Comparison of ENCODE assay signal across 20 cellular contexts in the genomic region with DNA sequence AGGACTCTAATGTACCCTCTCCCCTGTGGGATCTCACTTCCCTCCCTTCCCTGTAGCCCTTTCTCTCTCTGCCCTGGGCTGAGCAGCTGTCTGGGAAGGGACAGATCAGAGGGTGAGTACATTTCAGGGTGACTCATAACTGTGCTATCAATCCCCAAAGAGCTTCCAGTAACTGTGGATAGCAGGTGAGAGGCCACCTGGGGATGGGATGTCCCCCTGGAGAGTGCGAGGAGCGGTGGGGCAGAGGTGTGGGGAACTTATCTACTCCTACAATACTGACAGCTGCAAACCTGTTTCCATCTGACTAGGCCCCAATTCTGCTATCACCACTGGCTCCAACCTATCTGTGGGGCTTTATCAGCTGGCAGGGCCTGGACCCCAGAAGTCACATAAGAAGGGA. TPM values are rescaled to one million over a fixed set of nuclear protein-coding genes. Genes with fewer than 3 reads are reported as not detected.
A peak's percentile ranks its signal among the peaks of the same experiment; 100 is the strongest.
DNase-seq lines count a peak whose midpoint lies in the region; ATAC-seq lines count a peak whose summit lies in the region.
"Had no signal": no experiment of that assay in that cellular context is flagged by ENCODE, and none has a peak within 500 bp of the region (broad histone marks: within the 10 kb centered on the region; RNA-seq: fewer than 3 reads in every experiment).

No MANE protein-coding gene starts in this region.

- peak overlapping the region; percentile 28 for H3K27ac Mint-ChIP-seq in stimulated activated naive CD8-positive, alpha-beta T cell treated with anti-CD3 and anti-CD28 coated beads, Interleukin-15, Interleukin-2, amounts not matched to agents 100 ng/mL and 50 ng/mL, for 24 hours
- H3K27ac Mint-ChIP-seq in stimulated activated naive CD8-positive, alpha-beta T cell treated with anti-CD3 and anti-CD28 coated beads, Interleukin-15, amount 100 ng/mL, for 72 hours: peak overlapping the region in 1 of 2 donors; percentile 61
- peak overlapping the region; percentile 33 for H3K27ac Mint-ChIP-seq in activated T-helper 2 cell treated with anti-CD3 and anti-CD28 coated beads, Interferon-gamma antibody, Interleukin-2, Interleukin-4, amounts not matched to agents 10 μg/mL and 5 μg/mL and 100 μg/mL, durations not matched to agents 14 hours and 24 hours and 36 hours
- no peak overlapping the region for H3K27ac Mint-ChIP-seq in activated CD4-positive, alpha-beta memory T cell treated with anti-CD3 and anti-CD28 coated beads, Interleukin-2, amount 10 ng/mL, durations not matched to agents 7 days and 5 days
- H3K27ac Mint-ChIP-seq: activated CD4-positive, alpha-beta T cell treated with anti-CD3 and anti-CD28 coated beads, Interleukin-2, amount 10 ng/mL, durations not matched to agents 7 days and 5 days; activated naive CD8-positive, alpha-beta T cell treated with anti-CD3 and anti-CD28 coated beads for 36 hours; brain; dendritic cell treated with granulocyte-macrophage colony-stimulating factor and Interleukin-4, amounts not matched to agents 40 ng/mL and 50 ng/mL, for 4 days had no signal

- H4K8ac ChIP-seq in mesendoderm (ENCODE audit: low read depth, low read length): no peak overlapping the region

- ATAC-seq in stimulated activated naive CD8-positive, alpha-beta T cell treated with anti-CD3 and anti-CD28 coated beads, Interleukin-15, amount 100 ng/mL, for 72 hours: no peak
- ATAC-seq: gastrocnemius medialis, sciatic nerve had no signal

- H3K18ac ChIP-seq in mesendoderm (ENCODE audit: low read length): no peak overlapping the region

- H3K4ac ChIP-seq in mesendoderm (ENCODE audit: low read depth, low read length): no peak overlapping the region

- POLR2A ChIA-PET in activated CD4-positive, alpha-beta memory T cell treated with anti-CD3 and anti-CD28 coated beads, Interleukin-2, amount 10 ng/mL, durations not matched to agents 7 days and 5 days (lab: Charles Lee): no interaction called here

- no peak overlapping the region for H2BK15ac ChIP-seq in mesendoderm (replicated peaks; ENCODE audit: low read depth)

- H3K9ac ChIP-seq in mesendoderm (ENCODE audit: low read length): no peak overlapping the region
- H3K9ac ChIP-seq: parathyroid adenoma had no signal

- H3K4me3 Mint-ChIP-seq in stimulated activated naive CD8-positive, alpha-beta T cell treated with anti-CD3 and anti-CD28 coated beads, Interleukin-15, Interleukin-2, amounts not matched to agents 100 ng/mL and 50 ng/mL, for 24 hours: no peak overlapping the region
- no peak overlapping the region for H3K4me3 Mint-ChIP-seq in stimulated activated naive CD8-positive, alpha-beta T cell treated with anti-CD3 and anti-CD28 coated beads, Interleukin-15, amount 100 ng/mL, for 72 hours
- no peak overlapping the region for H3K4me3 Mint-ChIP-seq in activated T-helper 2 cell treated with anti-CD3 and anti-CD28 coated beads, Interferon-gamma antibody, Interleukin-2, Interleukin-4, amounts not matched to agents 10 μg/mL and 5 μg/mL and 100 μg/mL, durations not matched to agents 14 hours and 24 hours and 36 hours (ENCODE audit: low read depth)
- H3K4me3 Mint-ChIP-seq in activated CD4-positive, alpha-beta memory T cell treated with anti-CD3 and anti-CD28 coated beads, Interleukin-2, amount 10 ng/mL, durations not matched to agents 7 days and 5 days: no peak overlapping the region
- H3K4me3 Mint-ChIP-seq: activated CD4-positive, alpha-beta T cell treated with anti-CD3 and anti-CD28 coated beads, Interleukin-2, amount 10 ng/mL, durations not matched to agents 7 days and 5 days; activated naive CD8-positive, alpha-beta T cell treated with anti-CD3 and anti-CD28 coated beads for 36 hours; brain; dendritic cell treated with granulocyte-macrophage colony-stimulating factor and Interleukin-4, amounts not matched to agents 40 ng/mL and 50 ng/mL, for 4 days had no signal

- intact Hi-C loops in activated T-helper 2 cell treated with anti-CD3 and anti-CD28 coated beads, Interferon-gamma antibody, Interleukin-2, Interleukin-4, amounts not matched to agents 10 μg/mL and 5 μg/mL and 100 μg/mL, durations not matched to agents 14 hours and 24 hours and 36 hours (cut with micrococcal nuclease): no loop called here

- H3K23ac ChIP-seq in mesendoderm (ENCODE audit: low read length): no peak overlapping the region

- H3K27me3 ChIP-seq in mesendoderm (ENCODE audit: insufficient read depth, low read length, poor library complexity) (no peaks in the 10 kb centered on the region), HAP-1 (ENCODE audit: low read depth) (no peaks in the 10 kb centered on the region)
- H3K27me3 ChIP-seq: gastrocnemius medialis, SJCRH30, vagina had no signal

- in situ Hi-C loops in HAP-1 (cut with MboI; ENCODE audit: low sequenced_read_pairs): no loop called here

- H3K27ac ChIP-seq in mesendoderm (ENCODE audit: low read depth, low read length): no peak overlapping the region
- H3K27ac ChIP-seq: epithelial cell of prostate, gastrocnemius medialis, parathyroid adenoma, SJCRH30, vagina had no signal

- H3K4me3 ChIP-seq in mesendoderm (ENCODE audit: low read length) (no peak overlapping the region), HAP-1 (no peak overlapping the region)
- H3K4me3 ChIP-seq: gastrocnemius medialis, SJCRH30, vagina had no signal

- no peak overlapping the region for H3K56ac ChIP-seq in mesendoderm (ENCODE audit: low read length)

- H3K36me3 ChIP-seq in mesendoderm (ENCODE audit: control insufficient read depth, insufficient read depth, low read length) (peaks cover 2% of the 10 kb centered on the region), HAP-1 (replicated peaks) (0 out of 2 replicates have a peak, but pooled peaks cover 4% of the 10 kb centered on the region)
- H3K36me3 ChIP-seq: gastrocnemius medialis, vagina had no signal

- no peaks in the 10 kb centered on the region for H3K27me3 Mint-ChIP-seq in stimulated activated naive CD8-positive, alpha-beta T cell treated with anti-CD3 and anti-CD28 coated beads, Interleukin-15, Interleukin-2, amounts not matched to agents 100 ng/mL and 50 ng/mL, for 24 hours
- H3K27me3 Mint-ChIP-seq in stimulated activated naive CD8-positive, alpha-beta T cell treated with anti-CD3 and anti-CD28 coated beads, Interleukin-15, amount 100 ng/mL, for 72 hours: no peaks in the 10 kb centered on the region
- no peaks in the 10 kb centered on the region for H3K27me3 Mint-ChIP-seq in activated T-helper 2 cell treated with anti-CD3 and anti-CD28 coated beads, Interferon-gamma antibody, Interleukin-2, Interleukin-4, amounts not matched to agents 10 μg/mL and 5 μg/mL and 100 μg/mL, durations not matched to agents 14 hours and 24 hours and 36 hours (ENCODE audit: low read depth)
- H3K27me3 Mint-ChIP-seq in activated CD4-positive, alpha-beta memory T cell treated with anti-CD3 and anti-CD28 coated beads, Interleukin-2, amount 10 ng/mL, durations not matched to agents 7 days and 5 days: no peaks in the 10 kb centered on the region
- H3K27me3 Mint-ChIP-seq: activated CD4-positive, alpha-beta T cell treated with anti-CD3 and anti-CD28 coated beads, Interleukin-2, amount 10 ng/mL, durations not matched to agents 7 days and 5 days; activated naive CD8-positive, alpha-beta T cell treated with anti-CD3 and anti-CD28 coated beads for 36 hours; brain; dendritic cell treated with granulocyte-macrophage colony-stimulating factor and Interleukin-4, amounts not matched to agents 40 ng/mL and 50 ng/mL, for 4 days had no signal

- no peak overlapping the region for H2BK120ac ChIP-seq in mesendoderm (ENCODE audit: low read depth, low read length)

- peaks cover 8% of the 10 kb centered on the region for H3K79me2 ChIP-seq in mesendoderm (ENCODE audit: control insufficient read depth, insufficient read depth, low read length)
- H3K79me2 ChIP-seq: parathyroid adenoma had no signal

- H2AK5ac ChIP-seq in mesendoderm (ENCODE audit: low read length): no peak overlapping the region

- peak overlapping the region; percentile 54 for H2BK5ac ChIP-seq in mesendoderm (ENCODE audit: low read length)

- peaks cover 22% of the 10 kb centered on the region for H3K79me1 ChIP-seq in mesendoderm (ENCODE audit: low read length)

- DNase-seq in stimulated activated naive CD8-positive, alpha-beta T cell treated with anti-CD3 and anti-CD28 coated beads, Interleukin-15, amount 100 ng/mL, for 72 hours: no peak
- DNase-seq in activated T-helper 2 cell treated with anti-CD3 and anti-CD28 coated beads, Interferon-gamma antibody, Interleukin-2, Interleukin-4, amounts not matched to agents 10 μg/mL and 5 μg/mL and 100 μg/mL, durations not matched to agents 14 hours and 24 hours and 36 hours (ENCODE audit: low spot score): no peak
- DNase-seq in mesendoderm (peak; percentile 53), NCI-H2227 treated with DMSO at 0.1 percent for 48 hours (lab: John Stamatoyannopoulos, UW) (no peak), HAP-1 (ENCODE audit: low spot score in 2 of 2) (no peak)
- no peak for DNase-seq in activated CD4-positive, alpha-beta memory T cell treated with anti-CD3 and anti-CD28 coated beads, Interleukin-2, amount 10 ng/mL, durations not matched to agents 7 days and 5 days
- DNase-seq: activated CD4-positive, alpha-beta T cell treated with anti-CD3 and anti-CD28 coated beads, Interleukin-2, amount 10 ng/mL, durations not matched to agents 7 days and 5 days; activated naive CD8-positive, alpha-beta T cell treated with anti-CD3 and anti-CD28 coated beads for 36 hours; gastrocnemius medialis; NCI-H2029; NCI-H510A treated with DMSO at 0.1 percent for 48 hours; stimulated activated CD4-positive, alpha-beta T cell treated with anti-CD3 and anti-CD28 coated beads, Interleukin-1b, Interleukin-23, amount 100 ng/mL, for 48 hours had no signal

- WGBS in mesendoderm (ENCODE audit: extremely low coverage, insufficient coverage, low lambda C conversion rate): no CpG with 5 or more reads among the region's 2 CpGs

- H3K9me3 Mint-ChIP-seq in stimulated activated naive CD8-positive, alpha-beta T cell treated with anti-CD3 and anti-CD28 coated beads, Interleukin-15, Interleukin-2, amounts not matched to agents 100 ng/mL and 50 ng/mL, for 24 hours: no peaks in the 10 kb centered on the region
- H3K9me3 Mint-ChIP-seq in stimulated activated naive CD8-positive, alpha-beta T cell treated with anti-CD3 and anti-CD28 coated beads, Interleukin-15, amount 100 ng/mL, for 72 hours: no peaks in the 10 kb centered on the region
- H3K9me3 Mint-ChIP-seq in activated T-helper 2 cell treated with anti-CD3 and anti-CD28 coated beads, Interferon-gamma antibody, Interleukin-2, Interleukin-4, amounts not matched to agents 10 μg/mL and 5 μg/mL and 100 μg/mL, durations not matched to agents 14 hours and 24 hours and 36 hours: no peaks in the 10 kb centered on the region
- no peaks in the 10 kb centered on the region for H3K9me3 Mint-ChIP-seq in activated CD4-positive, alpha-beta memory T cell treated with anti-CD3 and anti-CD28 coated beads, Interleukin-2, amount 10 ng/mL, durations not matched to agents 7 days and 5 days
- H3K9me3 Mint-ChIP-seq: activated CD4-positive, alpha-beta T cell treated with anti-CD3 and anti-CD28 coated beads, Interleukin-2, amount 10 ng/mL, durations not matched to agents 7 days and 5 days; activated naive CD8-positive, alpha-beta T cell treated with anti-CD3 and anti-CD28 coated beads for 36 hours; dendritic cell treated with granulocyte-macrophage colony-stimulating factor and Interleukin-4, amounts not matched to agents 40 ng/mL and 50 ng/mL, for 4 days had no signal

- H3K4me1 Mint-ChIP-seq in stimulated activated naive CD8-positive, alpha-beta T cell treated with anti-CD3 and anti-CD28 coated beads, Interleukin-15, Interleukin-2, amounts not matched to agents 100 ng/mL and 50 ng/mL, for 24 hours (ENCODE audit: low read depth): peaks cover 16% of the 10 kb centered on the region
- H3K4me1 Mint-ChIP-seq in stimulated activated naive CD8-positive, alpha-beta T cell treated with anti-CD3 and anti-CD28 coated beads, Interleukin-15, amount 100 ng/mL, for 72 hours: peaks cover 6% of the 10 kb centered on the region
- H3K4me1 Mint-ChIP-seq in activated T-helper 2 cell treated with anti-CD3 and anti-CD28 coated beads, Interferon-gamma antibody, Interleukin-2, Interleukin-4, amounts not matched to agents 10 μg/mL and 5 μg/mL and 100 μg/mL, durations not matched to agents 14 hours and 24 hours and 36 hours (ENCODE audit: low read depth): peaks cover 32% of the 10 kb centered on the region
- no peaks in the 10 kb centered on the region for H3K4me1 Mint-ChIP-seq in activated CD4-positive, alpha-beta memory T cell treated with anti-CD3 and anti-CD28 coated beads, Interleukin-2, amount 10 ng/mL, durations not matched to agents 7 days and 5 days
- H3K4me1 Mint-ChIP-seq: activated CD4-positive, alpha-beta T cell treated with anti-CD3 and anti-CD28 coated beads, Interleukin-2, amount 10 ng/mL, durations not matched to agents 7 days and 5 days; activated naive CD8-positive, alpha-beta T cell treated with anti-CD3 and anti-CD28 coated beads for 36 hours had no signal

- H3K36me3 Mint-ChIP-seq in stimulated activated naive CD8-positive, alpha-beta T cell treated with anti-CD3 and anti-CD28 coated beads, Interleukin-15, Interleukin-2, amounts not matched to agents 100 ng/mL and 50 ng/mL, for 24 hours (ENCODE audit: low read depth): peaks cover 45% of the 10 kb centered on the region
- peaks cover 71% of the 10 kb centered on the region for H3K36me3 Mint-ChIP-seq in activated T-helper 2 cell treated with anti-CD3 and anti-CD28 coated beads, Interferon-gamma antibody, Interleukin-2, Interleukin-4, amounts not matched to agents 10 μg/mL and 5 μg/mL and 100 μg/mL, durations not matched to agents 14 hours and 24 hours and 36 hours (ENCODE audit: low read depth)
- peaks cover 14% of the 10 kb centered on the region for H3K36me3 Mint-ChIP-seq in activated CD4-positive, alpha-beta memory T cell treated with anti-CD3 and anti-CD28 coated beads, Interleukin-2, amount 10 ng/mL, durations not matched to agents 7 days and 5 days (ENCODE audit: low read depth)
- H3K36me3 Mint-ChIP-seq: brain had no signal

- CTCF ChIA-PET in activated CD4-positive, alpha-beta memory T cell treated with anti-CD3 and anti-CD28 coated beads, Interleukin-2, amount 10 ng/mL, durations not matched to agents 7 days and 5 days (lab: Charles Lee): interaction anchor here (2.1 kb wide), 1 partner anchor 106 kb away, joined by 6 read pairs; no protein-coding TSS in a partner anchor

- H3K4me1 ChIP-seq in mesendoderm (ENCODE audit: control insufficient read depth, low read depth, low read length) (peaks cover 22% of the 10 kb centered on the region), HAP-1 (no peaks in the 10 kb centered on the region)
- H3K4me1 ChIP-seq: gastrocnemius medialis, parathyroid adenoma had no signal

- no peak overlapping the region for H3K4me2 ChIP-seq in mesendoderm (ENCODE audit: low read length)

- no peak overlapping the region for H4K5ac ChIP-seq in mesendoderm (ENCODE audit: low read length)

- H3K9me3 ChIP-seq in HAP-1: no peaks in the 10 kb centered on the region
- H3K9me3 ChIP-seq: gastrocnemius medialis, SJCRH30, vagina had no signal

RNA-seq across cellular contexts. Expression of a gene that starts 32.6 kb away (rescaled TPM):
- 41.5 and 42.6 TPM in 2 replicates for total RNA-seq in activated T-helper 2 cell treated with anti-CD3 and anti-CD28 coated beads, Interferon-gamma antibody, Interleukin-2, Interleukin-4, amounts not matched to agents 10 μg/mL and 5 μg/mL and 100 μg/mL, durations not matched to agents 14 hours and 24 hours and 36 hours
- 8.2 TPM for polyA plus RNA-seq in mesendoderm (2013, experiment 1 of 2)
- polyA plus RNA-seq in mesendoderm (2013, experiment 2 of 2): 8.3 TPM
- total RNA-seq in activated CD4-positive, alpha-beta memory T cell treated with anti-CD3 and anti-CD28 coated beads, Interleukin-2, amount 10 ng/mL, durations not matched to agents 7 days and 5 days: 1 to 10 TPM; 8.6 to 9.2 TPM
